Comparison of ENCODE assay signal across 32 cellular contexts in genomic region chr18:41939326-41939725, GRCh38. TPM values are rescaled to one million over a fixed set of nuclear protein-coding genes. Genes with fewer than 3 reads are reported as not detected.
DNase-seq lines count a peak whose midpoint lies in the region; FAIRE-seq and TF ChIP-seq lines count a peak whose summit lies in the region.
"Had no signal": no experiment of that assay in that cellular context is flagged by ENCODE, and none has a peak within 500 bp of the region (broad histone marks: within the 10 kb centered on the region; RNA-seq: fewer than 3 reads in every experiment).

No MANE protein-coding gene starts in this region.

- TF ChIP-seq CTCF in AG04450 (IDR thresholded peaks at IDR 0.05; ENCODE audit: low read depth, low read length): no peak
- TF ChIP-seq CTCF in cardiac fibroblast (IDR thresholded peaks at IDR 0.05; ENCODE audit: low read depth, low read length): no peak

- no peak overlapping the region for H3K4me2 ChIP-seq in mesenchymal stem cell (ENCODE audit: low read length, poor library complexity, severe bottlenecking)

- 96% methylated on average over 1 of the region's 1 CpG for WGBS in mesenchymal stem cell

- H2BK15ac ChIP-seq in mesenchymal stem cell (ENCODE audit: low read depth, poor library complexity, severe bottlenecking): no peak overlapping the region

- POLR2A ChIA-PET in AG04450 (lab: Yijun Ruan, JAX): no interaction called here

- no peaks in the 10 kb centered on the region for H3K27me3 ChIP-seq in AG04450 (ENCODE audit: control insufficient read depth, insufficient read depth, low read length)
- H3K27me3 ChIP-seq in mesenchymal stem cell (ENCODE audit: control insufficient read depth in 1 of 2, insufficient read depth in 1 of 2, low read length in 2 of 2): no peaks in the 10 kb centered on the region
- H3K27me3 ChIP-seq: sigmoid colon, vagina had no signal

- H2AK5ac ChIP-seq in mesenchymal stem cell (ENCODE audit: low read length, severe bottlenecking): peak overlapping the region; percentile 64

- no peak overlapping the region for H2BK5ac ChIP-seq in mesenchymal stem cell (ENCODE audit: low read depth, low read length, poor library complexity, severe bottlenecking)

- CTCF ChIA-PET in AG04450 (lab: Charles Lee): interaction anchor here (0.6 to 1.3 kb wide), 3 partner anchors 89 to 779 kb away, joined by 4 to 8 read pairs (median 5); no protein-coding TSS in a partner anchor

- no peak overlapping the region for H4K8ac ChIP-seq in mesenchymal stem cell (ENCODE audit: low read length)

- H3K79me1 ChIP-seq in mesenchymal stem cell (replicated peaks; ENCODE audit: low read length, poor library complexity, severe bottlenecking): no peaks in the 10 kb centered on the region

- FAIRE-seq in frontal cortex (lab: Jason Lieb, UNC): no peak
- FAIRE-seq: A204.1, HepG2, islet of Langerhans, RCC 7860 had no signal

- H3K4me1 ChIP-seq in mesenchymal stem cell (ENCODE audit: control insufficient read depth, insufficient read depth, low read depth, low read length): peaks cover 4% of the 10 kb centered on the region
- H3K4me1 ChIP-seq: esophagus squamous epithelium, HAP-1, psoas muscle, sigmoid colon, stomach, vagina had no signal

- no peak overlapping the region for H3K23ac ChIP-seq in mesenchymal stem cell (ENCODE audit: low read length in 2 of 2)

- H3K27ac ChIP-seq in AG04450 (ENCODE audit: low read depth, low read length): peak overlapping the region; percentile 90
- peak overlapping the region; percentile 98 for H3K27ac ChIP-seq in mesenchymal stem cell (ENCODE audit: low read length, poor library complexity, severe bottlenecking)
- H3K27ac ChIP-seq: esophagus squamous epithelium, psoas muscle, sigmoid colon, stomach, vagina had no signal

- H3K4me3 ChIP-seq in AG04450 (ENCODE audit: low read depth, low read length) (no peak overlapping the region), cardiac fibroblast (replicated peaks in 1 of 2; ENCODE audit: low read depth in 2 of 2, low read length in 2 of 2) (no peak overlapping the region), mesenchymal stem cell (ENCODE audit: insufficient read depth in 1 of 2, low read depth in 1 of 2, low read length in 2 of 2) (no peak overlapping the region)
- H3K4me3 ChIP-seq: esophagus squamous epithelium, HAP-1, psoas muscle, sigmoid colon, stomach, vagina had no signal

- no peak overlapping the region for H4K91ac ChIP-seq in mesenchymal stem cell (ENCODE audit: low read length)

- no peak overlapping the region for H3K9ac ChIP-seq in mesenchymal stem cell (ENCODE audit: low read length)

- no peak overlapping the region for H3K18ac ChIP-seq in mesenchymal stem cell (ENCODE audit: low read depth in 1 of 2, low read length in 2 of 2)

- no peak overlapping the region for H2AFZ ChIP-seq in mesenchymal stem cell (ENCODE audit: low read depth, low read length)

- H3K4ac ChIP-seq in mesenchymal stem cell (ENCODE audit: low read depth in 1 of 2, low read length in 2 of 2): no peak overlapping the region

- no peaks in the 10 kb centered on the region for H3K9me3 ChIP-seq in AG04450 (ENCODE audit: control insufficient read depth, insufficient read depth, low read length)
- H3K9me3 ChIP-seq in mesenchymal stem cell (ENCODE audit: control insufficient read depth, low read length): no peaks in the 10 kb centered on the region
- H3K9me3 ChIP-seq: esophagus squamous epithelium, HAP-1, psoas muscle, sigmoid colon, stomach, vagina had no signal

- peak overlapping the region in 1 of 2 experiments; percentile 60 for H2BK12ac ChIP-seq in mesenchymal stem cell (ENCODE audit: low read length in 2 of 2)

- no peak overlapping the region for H3K14ac ChIP-seq in mesenchymal stem cell (ENCODE audit: low read length in 2 of 2)

- H3K36me3 ChIP-seq in mesenchymal stem cell (ENCODE audit: control insufficient read depth in 1 of 2, insufficient read depth in 2 of 2, low read depth in 1 of 2, low read length in 2 of 2): no peaks in the 10 kb centered on the region
- H3K36me3 ChIP-seq: esophagus squamous epithelium, HAP-1, sigmoid colon, stomach, vagina had no signal

- DNase-seq in AG04450 (ENCODE audit: low read depth, low spot score) (no peak), M059J (ENCODE audit: low read depth) (peak; percentile 44), cardiac fibroblast (ENCODE audit: low read depth in 2 of 2) (peak; percentile 14 to 49), mesenchymal stem cell (no peak), frontal cortex (ENCODE audit: low spot score in 2 of 2) (no peak), iPS-NIHi11 (ENCODE audit: low spot score) (no peak), amniotic stem cell (lab: John Stamatoyannopoulos, UW) (no peak)
- DNase-seq in activated naive CD4-positive, alpha-beta T cell treated with Interleukin-2 at 50 U/mL for 16 hours: no peak
- DNase-seq: activated CD8-positive, alpha-beta T cell treated with anti-CD3 and anti-CD28 coated beads, Interleukin-2, amount 10 ng/mL, durations not matched to agents 7 days and 5 days; AML-193; aorta; CD4-positive, alpha-beta T cell; central memory CD4-positive, alpha-beta T cell; endodermal cell; esophagus squamous epithelium; Karpas-422; midbrain; naive thymus-derived CD4-positive, alpha-beta T cell; NCI-H146; NCI-H748 treated with DMSO at 0.1 percent for 48 hours; psoas muscle; SHP77 treated with DMSO at 0.1 percent for 48 hours; sigmoid colon; stimulated activated CD4-positive, alpha-beta T cell treated with anti-CD3 and anti-CD28 coated beads, Interleukin-4, amount 100 ng/mL, for 1 hour; stomach; SW 1271 had no signal

- no peak overlapping the region for H2BK120ac ChIP-seq in mesenchymal stem cell (ENCODE audit: low read depth, low read length)

RNA-seq across cellular contexts. Expression of gene PIK3C3, which starts 15.7 kb away (rescaled TPM):
- 58.5 and 77.5 TPM in 2 replicates for polyA plus RNA-seq in AG04450 (2011; rRNA removed)
- 54.3 and 70.5 TPM in 2 replicates for polyA minus RNA-seq in AG04450 (2011; rRNA and poly(A)+ RNA removed)
- 62.1 and 67.3 TPM in 2 replicates for total RNA-seq in M059J (2014; rRNA removed; shearing (Covaris generic))
- polyA plus RNA-seq in mesenchymal stem cell (2013, experiment 1 of 2): 32.1 TPM
- 34.8 TPM for polyA plus RNA-seq in mesenchymal stem cell (2013, experiment 2 of 2)
- 74.6 TPM for total RNA-seq in frontal cortex

Comparison
In these comparisons a context has a peak if more than half of its experiments do, and no peak if none do; other contexts are left out.
1. DNase-seq: peak in M059J (single experiment) and cardiac fibroblast (2 of 2); none in AG04450 (single experiment), mesenchymal stem cell (single experiment), activated naive CD4-positive, alpha-beta T cell treated with Interleukin-2 at 50 U/mL for 16 hours (single experiment), frontal cortex (0 of 2), iPS-NIHi11 (single experiment) and amniotic stem cell (single experiment).